18 cellular contexts compared by ENCODE assay signal in genomic region chr12:123843912-123844748, GRCh38.
"Had no signal": no experiment of that assay in that cellular context is flagged by ENCODE, and none has a peak within 500 bp of the region (broad histone marks: within the 10 kb centered on the region; RNA-seq: fewer than 3 reads in every experiment).

No MANE protein-coding gene starts in this region.

- H3K9me3 ChIP-seq: body of pancreas, left ventricle myocardium inferior, spleen, thoracic aorta, upper lobe of right lung had no signal

- H3K27ac Mint-ChIP-seq: stimulated activated memory B cell treated with anti-CD40 and anti-IgM and Interleukin-4, amounts not matched to agents 10 μg/mL and 1 μg/mL and 100 μg/mL, for 72 hours had no signal

- H3K9me3 Mint-ChIP-seq: stimulated activated memory B cell treated with anti-CD40 and anti-IgM and Interleukin-4, amounts not matched to agents 10 μg/mL and 1 μg/mL and 100 μg/mL, for 72 hours had no signal

- H3K27me3 Mint-ChIP-seq: stimulated activated memory B cell treated with anti-CD40 and anti-IgM and Interleukin-4, amounts not matched to agents 10 μg/mL and 1 μg/mL and 100 μg/mL, for 72 hours had no signal

- DNase-seq: activated CD4-positive, alpha-beta T cell treated with anti-CD3 and anti-CD28 coated beads for 1 hour; activated CD4-positive, alpha-beta T cell treated with anti-CD3 and anti-CD28 coated beads, Interleukin-2, amount 50 U/mL, for 4 hours; activated naive CD4-positive, alpha-beta T cell; activated T-cell treated with anti-CD3 and anti-CD28 coated beads for 4 hours; body of pancreas; central memory CD4-positive, alpha-beta T cell; dorsolateral prefrontal cortex; erythroblast; head of caudate nucleus; kidney glomerular epithelial cell; left ventricle myocardium inferior; occipital lobe; retina; spleen; stimulated activated CD4-positive, alpha-beta T cell treated with anti-CD3 and anti-CD28 coated beads, Interleukin-4, amount 100 ng/mL, for 4 hours; upper lobe of right lung had no signal

- H3K27me3 ChIP-seq: body of pancreas, dorsolateral prefrontal cortex, spleen had no signal

- H3K4me3 ChIP-seq: body of pancreas, dorsolateral prefrontal cortex, left ventricle myocardium inferior, spleen, thoracic aorta, upper lobe of right lung had no signal

- H3K36me3 Mint-ChIP-seq: stimulated activated memory B cell treated with anti-CD40 and anti-IgM and Interleukin-4, amounts not matched to agents 10 μg/mL and 1 μg/mL and 100 μg/mL, for 72 hours had no signal

- H3K36me3 ChIP-seq: left ventricle myocardium inferior, spleen, thoracic aorta, upper lobe of right lung had no signal

- H3K4me3 Mint-ChIP-seq: stimulated activated memory B cell treated with anti-CD40 and anti-IgM and Interleukin-4, amounts not matched to agents 10 μg/mL and 1 μg/mL and 100 μg/mL, for 72 hours had no signal

- H3K4me1 ChIP-seq: body of pancreas, left ventricle myocardium inferior, spleen, upper lobe of right lung had no signal

- H3K27ac ChIP-seq: body of pancreas, dorsolateral prefrontal cortex, left ventricle myocardium inferior, spleen, thoracic aorta, upper lobe of right lung had no signal
